ENCODE assay signal across 2 cellular contexts in the genomic region with DNA sequence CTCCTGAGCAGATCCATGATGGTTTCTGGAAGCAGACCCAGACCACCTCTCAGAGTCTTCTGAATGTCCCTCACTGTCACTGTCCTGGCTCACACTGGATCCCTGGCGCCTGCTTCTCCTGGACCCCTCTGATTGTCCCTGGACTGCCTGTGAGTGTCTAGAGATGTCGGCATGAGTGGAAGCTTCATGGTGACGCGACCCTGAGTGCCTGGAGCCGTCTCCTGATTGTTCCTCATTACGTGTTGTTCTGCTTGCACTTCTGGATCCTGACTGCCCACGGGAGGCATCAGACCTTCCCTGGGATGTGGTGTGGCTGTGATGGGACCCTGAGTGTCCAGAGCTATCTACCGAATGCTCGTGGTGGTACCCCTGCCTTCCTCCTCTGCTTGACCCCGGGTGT. TPM values are rescaled to one million over a fixed set of nuclear protein-coding genes. Genes with fewer than 3 reads are reported as not detected.
"Had no signal": no experiment of that assay in that cellular context is flagged by ENCODE, and none has a peak within 500 bp of the region (broad histone marks: within the 10 kb centered on the region; RNA-seq: fewer than 3 reads in every experiment).

No MANE protein-coding gene starts in this region.

RNA-seq across cellular contexts. Expression of a gene that starts 18.9 kb away (rescaled TPM):
- total RNA-seq: G401, GM12878 had no signal
- polyA plus RNA-seq: GM12878 had no signal

RNA-seq across cellular contexts. Expression of a gene that starts 53.7 kb away (rescaled TPM):
- total RNA-seq: G401, GM12878 had no signal
- polyA plus RNA-seq: GM12878 had no signal
